ENCODE assay signal across 8 cellular contexts in genomic region chr17:55577011-55577586, GRCh38.
DNase-seq lines count a peak whose midpoint lies in the region; ATAC-seq and TF ChIP-seq lines count a peak whose summit lies in the region.

No MANE protein-coding gene starts in this region.

- TF ChIP-seq POLR2A in sigmoid colon (IDR thresholded peaks at IDR 0.05): no peak

- POLR2A ChIA-PET in activated CD4-positive, alpha-beta memory T cell treated with anti-CD3 and anti-CD28 coated beads, Interleukin-2, amount 10 ng/mL, durations not matched to agents 7 days and 5 days (lab: Charles Lee): interaction anchor here (0.5 to 1.2 kb wide), 2 partner anchors 24 to 34 kb away, joined by 3 to 6 read pairs; no protein-coding TSS in a partner anchor
- POLR2A ChIA-PET in Caco-2 (lab: Charles Lee): no interaction called here

- H3K36me3 Mint-ChIP-seq in Calu3 (ENCODE audit: insufficient read depth, unreplicated experiment) (no peaks in the 10 kb centered on the region), Caco-2 (ENCODE audit: insufficient read depth, unreplicated experiment) (no peaks in the 10 kb centered on the region)
- H3K36me3 Mint-ChIP-seq in activated CD4-positive, alpha-beta memory T cell treated with anti-CD3 and anti-CD28 coated beads, Interleukin-2, amount 10 ng/mL, durations not matched to agents 7 days and 5 days (ENCODE audit: low read depth): no peaks in the 10 kb centered on the region

- H3K9me3 Mint-ChIP-seq in Calu3 (ENCODE audit: low read depth, unreplicated experiment) (no peaks in the 10 kb centered on the region), Caco-2 (ENCODE audit: unreplicated experiment) (no peaks in the 10 kb centered on the region)
- no peaks in the 10 kb centered on the region for H3K9me3 Mint-ChIP-seq in activated CD4-positive, alpha-beta memory T cell treated with anti-CD3 and anti-CD28 coated beads, Interleukin-2, amount 10 ng/mL, durations not matched to agents 7 days and 5 days

- no peak for TF ChIP-seq CTCF in Calu3 (IDR thresholded peaks at IDR 0.05; ENCODE audit: unreplicated experiment)
- TF ChIP-seq CTCF in sigmoid colon (IDR thresholded peaks at IDR 0.05): no peak
- TF ChIP-seq CTCF in Caco-2 (IDR thresholded peaks at IDR 0.05; ENCODE audit: insufficient read depth in 1 of 2, low read depth in 1 of 2, low read length in 1 of 2, severe bottlenecking in 1 of 2, unreplicated experiment in 1 of 2): no peak

- H3K4me3 Mint-ChIP-seq in Calu3 (ENCODE audit: low read depth, unreplicated experiment) (no peak overlapping the region), Caco-2 (ENCODE audit: unreplicated experiment) (no peak overlapping the region)
- H3K4me3 Mint-ChIP-seq in activated CD4-positive, alpha-beta memory T cell treated with anti-CD3 and anti-CD28 coated beads, Interleukin-2, amount 10 ng/mL, durations not matched to agents 7 days and 5 days: no peak overlapping the region

- peak; percentile 19 for DNase-seq in Calu3
- peak; percentile 60 for DNase-seq in KBM-7
- peak; percentile 46 for DNase-seq in activated CD4-positive, alpha-beta memory T cell treated with anti-CD3 and anti-CD28 coated beads, Interleukin-2, amount 10 ng/mL, durations not matched to agents 7 days and 5 days
- DNase-seq in fibroblast of the conjunctiva (ENCODE audit: low read depth): peak; percentile 51
- DNase-seq in sigmoid colon: peak; percentile 77
- DNase-seq in Caco-2: no peak
- DNase-seq in NCI-H524 (lab: John Stamatoyannopoulos, UW): no peak

- no peak for TF ChIP-seq EP300 in sigmoid colon (IDR thresholded peaks at IDR 0.05)

- H3K9me3 ChIP-seq in sigmoid colon (no peaks in the 10 kb centered on the region), Caco-2 (no peaks in the 10 kb centered on the region)

- no peaks in the 10 kb centered on the region for H3K27me3 ChIP-seq in sigmoid colon
- no peaks in the 10 kb centered on the region for H3K27me3 ChIP-seq in Caco-2 (replicated peaks; ENCODE audit: control insufficient read depth, insufficient read depth, low read length)

- H3K36me3 ChIP-seq in sigmoid colon (no peaks in the 10 kb centered on the region), Caco-2 (ENCODE audit: control insufficient read depth, insufficient read depth, low read length) (no peaks in the 10 kb centered on the region)

- in situ Hi-C loops in KBM-7 (cut with MboI; ENCODE audit: low pct_unique_long_range_greater_than_20kb, low sequenced_read_pairs): no loop called here

- H3K27ac ChIP-seq in sigmoid colon: peak overlapping the region; percentile 82 to 87 (median 84)

- CTCF ChIA-PET in Calu3 (lab: Charles Lee) (interaction anchor here (0.5 to 1.3 kb wide), 3 partner anchors 25 to 174 kb away, joined by 3 read pairs; partner anchors contain the start of gene PCTP), Caco-2 (lab: Charles Lee) (no interaction called here)
- CTCF ChIA-PET in activated CD4-positive, alpha-beta memory T cell treated with anti-CD3 and anti-CD28 coated beads, Interleukin-2, amount 10 ng/mL, durations not matched to agents 7 days and 5 days (lab: Charles Lee): interaction anchor here (1.0 to 1.2 kb wide), 3 partner anchors 51 to 158 kb away, joined by 3 read pairs; no protein-coding TSS in a partner anchor

- 15 to 28% methylated on average over 9 of the region's 9 CpGs for WGBS in sigmoid colon, 2 donors

- BruUV-seq in Calu3 (replicated peaks; lab: Mats Ljungman, UMichigan): TSS peak; percentile 82
- no TSS peak for BruUV-seq in Caco-2 (replicated peaks; lab: Mats Ljungman, UMichigan)

- H3K27me3 Mint-ChIP-seq in Calu3 (ENCODE audit: unreplicated experiment): no peaks in the 10 kb centered on the region
- peaks cover 17% of the 10 kb centered on the region for H3K27me3 Mint-ChIP-seq in activated CD4-positive, alpha-beta memory T cell treated with anti-CD3 and anti-CD28 coated beads, Interleukin-2, amount 10 ng/mL, durations not matched to agents 7 days and 5 days
- H3K27me3 Mint-ChIP-seq in Caco-2 (ENCODE audit: insufficient read depth, unreplicated experiment): peaks cover 7% of the 10 kb centered on the region

- H3K4me3 ChIP-seq in sigmoid colon (peak overlapping the region; percentile 8 to 37 (median 36)), Caco-2 (ENCODE audit: low read depth, low read length) (no peak overlapping the region)

- intact Hi-C loops in Calu3 (cut with micrococcal nuclease; ENCODE audit: unreplicated experiment) (no loop called here), sigmoid colon (cut with DNase I) (no loop called here), Caco-2 (cut with micrococcal nuclease; ENCODE audit: unreplicated experiment) (no loop called here)

- peaks cover 0 to 23% (median 16%) of the 10 kb centered on the region in 4 donors for H3K4me1 ChIP-seq in sigmoid colon
- H3K4me1 ChIP-seq in Caco-2: no peaks in the 10 kb centered on the region

- peak; percentile 72 for ATAC-seq in GM21515 (IDR thresholded peaks at IDR 0.05; ENCODE audit: unreplicated experiment)

- H3K4me1 Mint-ChIP-seq in Calu3 (ENCODE audit: low read depth, unreplicated experiment) (peaks cover 8% of the 10 kb centered on the region), Caco-2 (ENCODE audit: low read depth, unreplicated experiment) (no peaks in the 10 kb centered on the region)
- H3K4me1 Mint-ChIP-seq in activated CD4-positive, alpha-beta memory T cell treated with anti-CD3 and anti-CD28 coated beads, Interleukin-2, amount 10 ng/mL, durations not matched to agents 7 days and 5 days: peaks cover 10% of the 10 kb centered on the region

- H3K27ac Mint-ChIP-seq in Calu3 (ENCODE audit: unreplicated experiment) (no peak overlapping the region), Caco-2 (ENCODE audit: unreplicated experiment) (no peak overlapping the region)
- no peak overlapping the region for H3K27ac Mint-ChIP-seq in activated CD4-positive, alpha-beta memory T cell treated with anti-CD3 and anti-CD28 coated beads, Interleukin-2, amount 10 ng/mL, durations not matched to agents 7 days and 5 days

Comparison
In these comparisons a context has a peak if more than half of its experiments do, and no peak if none do; other contexts are left out.
1. DNase-seq: peak in Calu3 (single experiment), KBM-7 (single experiment), activated CD4-positive, alpha-beta memory T cell treated with anti-CD3 and anti-CD28 coated beads, Interleukin-2, amount 10 ng/mL, durations not matched to agents 7 days and 5 days (single experiment), fibroblast of the conjunctiva (single experiment) and sigmoid colon (single experiment); none in Caco-2 (0 of 2) and NCI-H524 (0 of 2).